In genomic region chr20:973785-974194, GRCh38 we compare ENCODE assay signal across 9 cellular contexts. TPM values are rescaled to one million over a fixed set of nuclear protein-coding genes. Genes with fewer than 3 reads are reported as not detected.
DNase-seq lines count a peak whose midpoint lies in the region; ATAC-seq and TF ChIP-seq lines count a peak whose summit lies in the region.
"Had no signal": no experiment of that assay in that cellular context is flagged by ENCODE, and none has a peak within 500 bp of the region (broad histone marks: within the 10 kb centered on the region; RNA-seq: fewer than 3 reads in every experiment).

No MANE protein-coding gene starts in this region.

- ATAC-seq in GM21360 (IDR thresholded peaks at IDR 0.05; ENCODE audit: unreplicated experiment), result no peak

- DNase-seq in ACHN (peak; percentile 75), GM03348 (ENCODE audit: low spot score) (peak; percentile 64), HuH-7.5 (ENCODE audit: low spot score) (peak; percentile 45), UCSD-AML1 (lab: John Stamatoyannopoulos, UW; ENCODE audit: unreplicated experiment) (peak; percentile 38), fibroblast of the aortic adventitia (ENCODE audit: low read depth) (peak; percentile 35), C1 segment of cervical spinal cord (lab: John Stamatoyannopoulos, UW) (no peak)
- peak; percentile 15 to 21 for DNase-seq in stimulated activated CD4-positive, alpha-beta T cell treated with anti-CD3 and anti-CD28 coated beads, Interleukin-15, amount 100 ng/mL, for 48 hours (ENCODE audit: low read depth in 2 of 2)

- TF ChIP-seq CTCF in fibroblast of the aortic adventitia (IDR thresholded peaks at IDR 0.05; ENCODE audit: insufficient read depth, low read length), result peak; percentile 33

- in situ Hi-C loops in ACHN (cut with HindIII; ENCODE audit: low pct_ligation_motif_present, low pct_unique_long_range_greater_than_20kb, low sequenced_read_pairs), result no loop called here

- H3K4me3 ChIP-seq in fibroblast of the aortic adventitia (ENCODE audit: low read depth, low read length), result no peak overlapping the region

RNA-seq across cellular contexts. Expression of gene RSPO4, which starts 28.3 kb away (rescaled TPM):
- not detected in 2 replicates for total RNA-seq in fibroblast of the aortic adventitia (ENCODE audit: low replicate concordance)
- total RNA-seq: mononuclear cell had no signal

RNA-seq across cellular contexts. Expression of gene ANGPT4, which starts 57.7 kb away (rescaled TPM):
- not detected in 2 replicates for total RNA-seq in fibroblast of the aortic adventitia (ENCODE audit: low replicate concordance)
- total RNA-seq: mononuclear cell had no signal

Comparison
In these comparisons a context has a peak if more than half of its experiments do, and no peak if none do; other contexts are left out.
1. DNase-seq: peak in ACHN (single experiment), GM03348 (single experiment), HuH-7.5 (single experiment), UCSD-AML1 (single experiment), fibroblast of the aortic adventitia (single experiment) and stimulated activated CD4-positive, alpha-beta T cell treated with anti-CD3 and anti-CD28 coated beads, Interleukin-15, amount 100 ng/mL, for 48 hours (2 of 2); none in C1 segment of cervical spinal cord (0 of 14).